ENCODE assay signal across 8 cellular contexts in genomic region chr1:63593303-63593886, GRCh38. TPM values are rescaled to one million over a fixed set of nuclear protein-coding genes. Genes with fewer than 3 reads are reported as not detected.
DNase-seq lines count a peak whose midpoint lies in the region; ATAC-seq and TF ChIP-seq lines count a peak whose summit lies in the region.

Gene PGM1, plus strand, starts transcription at chr1:63593411. Its CDS starts 78 bp downstream, at chr1:63593489.

- no peak for DNase-seq in AG04449 (ENCODE audit: low read depth, low spot score)
- DNase-seq in NCI-H2227 treated with DMSO at 0.1 percent for 48 hours (lab: John Stamatoyannopoulos, UW), result peak; percentile 82
- peak; percentile 68 to 72 for DNase-seq in activated CD4-positive, alpha-beta T cell treated with anti-CD3 and anti-CD28 coated beads for 4 hours
- peak; percentile 66 to 81 for DNase-seq in left colon
- DNase-seq in stimulated activated CD4-positive, alpha-beta T cell treated with anti-CD3 and anti-CD28 coated beads, Interleukin-1b, Interleukin-23, amount 100 ng/mL, for 48 hours, result peak; percentile 79

- no peak for TF ChIP-seq CTCF in AG04449 (IDR thresholded peaks at IDR 0.05; ENCODE audit: insufficient read depth, low read length, missing control alignments)

- peak within 1 kb of the TSS; percentile 86 for H3K4me3 ChIP-seq in AG04449 (ENCODE audit: low read depth, low read length)

- peak within 1 kb of the TSS; percentile 84 for H3K27ac ChIP-seq in cingulate gyrus (ENCODE audit: low read depth, low read length)

- CTCF ChIA-PET in AG04449 (lab: Yijun Ruan, JAX), result interaction anchor here (1.1 to 1.6 kb wide), 3 partner anchors 9 to 33 kb away, joined by 3 to 4 read pairs (median 3); no protein-coding TSS in a partner anchor

- intact Hi-C loops in left colon (cut with DNase I, micrococcal nuclease), result no loop called here

- POLR2A ChIA-PET in AG04449 (lab: Yijun Ruan, JAX), result interaction anchor here (0.9 kb wide), 1 partner anchor 943 kb away, joined by 3 read pairs; no protein-coding TSS in a partner anchor

- ATAC-seq in GM18868 (IDR thresholded peaks at IDR 0.05; ENCODE audit: unreplicated experiment), result peak; percentile 76
- ATAC-seq in HG03097 (IDR thresholded peaks at IDR 0.05; ENCODE audit: low FRiP score, unreplicated experiment), result peak; percentile 68
- peak; percentile 64 for ATAC-seq in left colon

RNA-seq across cellular contexts. Expression of gene PGM1, which starts in this region (rescaled TPM):
- total RNA-seq in left colon, result 100 to 1,000 TPM; 114 to 120 TPM
